Comparison of ENCODE assay signal across 6 cellular contexts in genomic region chr9:26165426-26165825, GRCh38.
"Had no signal": no experiment of that assay in that cellular context is flagged by ENCODE, and none has a peak within 500 bp of the region (broad histone marks: within the 10 kb centered on the region; RNA-seq: fewer than 3 reads in every experiment).

No MANE protein-coding gene starts in this region.

- FAIRE-seq: HTR-8/SVneo, K562 had no signal

- ATAC-seq: K562 had no signal

- H3K27ac ChIP-seq: HL-60 had no signal

- DNase-seq: IMR-90, KBM-7, KG1 had no signal

- H3K4me3 ChIP-seq: K562 had no signal
